In the genomic region with DNA sequence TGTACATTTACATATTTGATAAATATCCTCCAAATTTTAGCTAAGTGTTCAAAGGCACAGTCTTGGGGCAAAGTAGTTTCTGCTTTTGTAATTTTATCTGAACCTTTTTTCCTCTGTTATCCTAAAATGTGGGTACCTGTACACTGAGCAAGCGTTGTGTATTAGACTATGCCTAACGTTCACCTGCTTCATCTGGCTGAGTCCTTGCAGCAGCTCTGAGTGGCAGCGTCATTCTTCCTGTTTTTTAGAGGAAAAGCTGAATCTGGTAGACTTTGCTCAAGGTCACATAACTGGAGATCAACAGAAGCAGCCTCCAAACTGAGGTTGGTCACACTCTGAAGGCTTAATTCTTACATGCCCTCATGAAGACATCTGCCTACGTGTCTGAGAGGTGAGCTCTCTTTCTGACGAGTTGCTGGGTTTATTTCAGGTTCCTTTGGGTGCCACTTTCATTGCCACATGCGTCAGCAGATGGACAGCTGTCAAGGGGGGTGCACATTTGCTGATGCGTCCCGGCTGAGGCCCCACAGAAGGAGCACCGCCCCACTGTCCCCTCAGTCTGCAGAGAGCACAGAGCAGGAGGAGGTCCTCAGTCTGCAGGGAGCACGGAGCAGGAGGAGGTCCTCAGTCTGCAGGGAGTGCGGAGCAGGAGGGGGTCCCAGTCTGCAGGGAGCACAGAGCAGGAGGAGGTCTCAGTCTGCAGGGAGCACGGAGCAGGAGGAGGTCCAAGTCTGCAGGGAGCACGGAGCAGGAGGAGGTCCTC, we compare ENCODE assay signal across 25 cellular contexts.
"Had no signal": no experiment of that assay in that cellular context is flagged by ENCODE, and none has a peak within 500 bp of the region (broad histone marks: within the 10 kb centered on the region; RNA-seq: fewer than 3 reads in every experiment).

No MANE protein-coding gene starts in this region.

- H3K79me2 ChIP-seq: parathyroid adenoma had no signal

- H3K4me1 Mint-ChIP-seq: neural progenitor cell had no signal

- H3K4me3 Mint-ChIP-seq: effector memory CD8-positive, alpha-beta T cell; natural killer cell treated with Interleukin-12 subunit alpha and Interleukin-12 subunit beta and Interleukin-15 and Interleukin-18, amount 100 ng/mL, for 72 hours; neural progenitor cell had no signal

- H3K27me3 ChIP-seq: neural progenitor cell, sigmoid colon, stomach, transverse colon had no signal

- DNase-seq: effector memory CD8-positive, alpha-beta T cell; esophagus squamous epithelium; foreskin fibroblast; glutamatergic neuron; left cardiac atrium; left ventricle myocardium superior; mesenchymal stem cell; midbrain; occipital lobe; psoas muscle; retina; sigmoid colon; stimulated activated CD4-positive, alpha-beta T cell treated with anti-CD3 and anti-CD28 coated beads, Interleukin-2, amount 100 ng/mL, for 24 hours; stimulated activated CD4-positive, alpha-beta T cell treated with anti-CD3 and anti-CD28 coated beads, Interleukin-4, amount 100 ng/mL, for 4 hours; stimulated activated naive CD4-positive, alpha-beta T cell; stomach; substantia nigra; transverse colon had no signal

- H3K4me3 ChIP-seq: esophagus squamous epithelium, gastroesophageal sphincter, lung, neural progenitor cell, psoas muscle, sigmoid colon, skin epidermis, stomach, thoracic aorta, transverse colon had no signal

- H3K9me3 ChIP-seq: esophagus squamous epithelium, gastroesophageal sphincter, psoas muscle, sigmoid colon, stomach, thoracic aorta, transverse colon had no signal

- H3K27ac Mint-ChIP-seq: effector memory CD8-positive, alpha-beta T cell; natural killer cell treated with Interleukin-12 subunit alpha and Interleukin-12 subunit beta and Interleukin-15 and Interleukin-18, amount 100 ng/mL, for 72 hours; neural progenitor cell had no signal

- H3K36me3 ChIP-seq: esophagus squamous epithelium, gastroesophageal sphincter, neural progenitor cell, sigmoid colon, stomach, thoracic aorta, transverse colon had no signal

- H3K27ac ChIP-seq: esophagus squamous epithelium, gastroesophageal sphincter, neural progenitor cell, parathyroid adenoma, psoas muscle, sigmoid colon, skin epidermis, stomach, thoracic aorta, transverse colon had no signal

- H3K36me3 Mint-ChIP-seq: natural killer cell treated with Interleukin-12 subunit alpha and Interleukin-12 subunit beta and Interleukin-15 and Interleukin-18, amount 100 ng/mL, for 72 hours; neural progenitor cell had no signal

- H3K4me1 ChIP-seq: esophagus squamous epithelium, gastroesophageal sphincter, neural progenitor cell, parathyroid adenoma, psoas muscle, sigmoid colon, stomach, transverse colon had no signal

- ATAC-seq: effector memory CD8-positive, alpha-beta T cell; gastroesophageal sphincter; left cardiac atrium; left ventricle myocardium superior; natural killer cell treated with Interleukin-12 subunit alpha and Interleukin-12 subunit beta and Interleukin-15 and Interleukin-18, amount 100 ng/mL, for 72 hours; psoas muscle had no signal

- H3K4me2 ChIP-seq: neural progenitor cell had no signal

- H3K9me3 Mint-ChIP-seq: effector memory CD8-positive, alpha-beta T cell; natural killer cell treated with Interleukin-12 subunit alpha and Interleukin-12 subunit beta and Interleukin-15 and Interleukin-18, amount 100 ng/mL, for 72 hours; neural progenitor cell had no signal

- H2AFZ ChIP-seq: parathyroid adenoma had no signal
